In genomic region chr1:247385283-247385682, GRCh38 we compare ENCODE assay signal across 1 cellular context.
TF ChIP-seq lines count a peak whose summit lies in the region.

No MANE protein-coding gene starts in this region.

TF ChIP-seq in GM12878, 131 proteins besides CTCF, POLR2A, EP300 and RAD21:
- TF ChIP-seq SPI1 (IDR thresholded peaks at IDR 0.05; ENCODE audit: borderline replicate concordance, insufficient read depth, low read depth, low read length) (peak; percentile 34; the same call in 1 of the 2 replicates), HDGF (IDR thresholded peaks at IDR 0.05) (no peak), SP1 (IDR thresholded peaks at IDR 0.05; ENCODE audit: low read depth, low read length) (no peak), SREBF1 (IDR thresholded peaks at IDR 0.05; ENCODE audit: low read length) (no peak), RAD51 (IDR thresholded peaks at IDR 0.05) (peak; percentile 70), MXI1 (IDR thresholded peaks at IDR 0.05; ENCODE audit: low read depth, low read length) (0 out of 2 replicates have a peak, but pooled peaks have one; percentile 24), JUNB (IDR thresholded peaks at IDR 0.05) (peak; percentile 81), USF2 (IDR thresholded peaks at IDR 0.05; ENCODE audit: borderline replicate concordance, low read depth, low read length) (peak; percentile 33; the same call in 1 of the 2 replicates), CUX1 (IDR thresholded peaks at IDR 0.05; ENCODE audit: insufficient replicate concordance, low read depth, low read length) (no peak)
- TF ChIP-seq, protein P1, sequence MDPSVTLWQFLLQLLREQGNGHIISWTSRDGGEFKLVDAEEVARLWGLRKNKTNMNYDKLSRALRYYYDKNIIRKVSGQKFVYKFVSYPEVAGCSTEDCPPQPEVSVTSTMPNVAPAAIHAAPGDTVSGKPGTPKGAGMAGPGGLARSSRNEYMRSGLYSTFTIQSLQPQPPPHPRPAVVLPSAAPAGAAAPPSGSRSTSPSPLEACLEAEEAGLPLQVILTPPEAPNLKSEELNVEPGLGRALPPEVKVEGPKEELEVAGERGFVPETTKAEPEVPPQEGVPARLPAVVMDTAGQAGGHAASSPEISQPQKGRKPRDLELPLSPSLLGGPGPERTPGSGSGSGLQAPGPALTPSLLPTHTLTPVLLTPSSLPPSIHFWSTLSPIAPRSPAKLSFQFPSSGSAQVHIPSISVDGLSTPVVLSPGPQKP (IDR thresholded peaks at IDR 0.05; ENCODE audit: low read depth, low read length) = no peak
- TF ChIP-seq, protein P2, sequence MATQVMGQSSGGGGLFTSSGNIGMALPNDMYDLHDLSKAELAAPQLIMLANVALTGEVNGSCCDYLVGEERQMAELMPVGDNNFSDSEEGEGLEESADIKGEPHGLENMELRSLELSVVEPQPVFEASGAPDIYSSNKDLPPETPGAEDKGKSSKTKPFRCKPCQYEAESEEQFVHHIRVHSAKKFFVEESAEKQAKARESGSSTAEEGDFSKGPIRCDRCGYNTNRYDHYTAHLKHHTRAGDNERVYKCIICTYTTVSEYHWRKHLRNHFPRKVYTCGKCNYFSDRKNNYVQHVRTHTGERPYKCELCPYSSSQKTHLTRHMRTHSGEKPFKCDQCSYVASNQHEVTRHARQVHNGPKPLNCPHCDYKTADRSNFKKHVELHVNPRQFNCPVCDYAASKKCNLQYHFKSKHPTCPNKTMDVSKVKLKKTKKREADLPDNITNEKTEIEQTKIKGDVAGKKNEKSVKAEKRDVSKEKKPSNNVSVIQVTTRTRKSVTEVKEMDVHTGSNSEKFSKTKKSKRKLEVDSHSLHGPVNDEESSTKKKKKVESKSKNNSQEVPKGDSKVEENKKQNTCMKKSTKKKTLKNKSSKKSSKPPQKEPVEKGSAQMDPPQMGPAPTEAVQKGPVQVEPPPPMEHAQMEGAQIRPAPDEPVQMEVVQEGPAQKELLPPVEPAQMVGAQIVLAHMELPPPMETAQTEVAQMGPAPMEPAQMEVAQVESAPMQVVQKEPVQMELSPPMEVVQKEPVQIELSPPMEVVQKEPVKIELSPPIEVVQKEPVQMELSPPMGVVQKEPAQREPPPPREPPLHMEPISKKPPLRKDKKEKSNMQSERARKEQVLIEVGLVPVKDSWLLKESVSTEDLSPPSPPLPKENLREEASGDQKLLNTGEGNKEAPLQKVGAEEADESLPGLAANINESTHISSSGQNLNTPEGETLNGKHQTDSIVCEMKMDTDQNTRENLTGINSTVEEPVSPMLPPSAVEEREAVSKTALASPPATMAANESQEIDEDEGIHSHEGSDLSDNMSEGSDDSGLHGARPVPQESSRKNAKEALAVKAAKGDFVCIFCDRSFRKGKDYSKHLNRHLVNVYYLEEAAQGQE (IDR thresholded peaks at IDR 0.05; ENCODE audit: low read depth, low read length) = no peak
